ENCODE assay signal across 10 cellular contexts in the genomic region with DNA sequence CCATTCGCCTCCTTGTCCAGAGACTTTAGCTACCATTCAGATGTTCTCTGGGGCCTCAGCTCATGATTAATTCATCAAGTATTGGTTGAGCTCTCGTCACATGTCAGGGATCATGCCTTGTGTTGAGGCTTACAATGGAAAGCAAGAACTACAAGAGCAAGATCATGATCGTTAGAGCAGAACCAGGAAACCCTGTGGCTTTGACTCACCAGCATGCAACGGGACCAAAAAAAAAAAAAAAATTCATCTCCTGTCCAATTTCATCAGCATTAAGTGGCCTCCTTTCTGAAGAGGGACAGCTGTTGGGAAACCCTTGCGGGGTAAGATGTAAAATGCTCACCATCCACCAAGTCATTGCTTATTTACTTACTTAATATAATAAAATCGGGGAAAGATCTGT. TPM values are rescaled to one million over a fixed set of nuclear protein-coding genes. Genes with fewer than 3 reads are reported as not detected.
DNase-seq lines count a peak whose midpoint lies in the region; ATAC-seq and TF ChIP-seq lines count a peak whose summit lies in the region.
"Had no signal": no experiment of that assay in that cellular context is flagged by ENCODE, and none has a peak within 500 bp of the region (broad histone marks: within the 10 kb centered on the region; RNA-seq: fewer than 3 reads in every experiment).

No MANE protein-coding gene starts in this region.

- H3K4me3 ChIP-seq in GM12864 (ENCODE audit: low read depth, low read length) (no peak overlapping the region), RWPE2 (ENCODE audit: severe bottlenecking) (no peak overlapping the region)
- H3K4me3 ChIP-seq: skin epidermis had no signal

- peak; percentile 61 for DNase-seq in GM12864 (ENCODE audit: low read depth)
- DNase-seq in HFFc6: peak; percentile 95
- DNase-seq in RWPE2 (ENCODE audit: low spot score): no peak
- DNase-seq in myocyte (ENCODE audit: low read depth): peak; percentile 69
- DNase-seq in central memory CD4-positive, alpha-beta T cell: no peak
- DNase-seq in natural killer cell: no peak
- DNase-seq in NCI-H2227 treated with DMSO at 0.1 percent for 48 hours (lab: John Stamatoyannopoulos, UW): no peak

- TF ChIP-seq CTCF in GM12864 (IDR thresholded peaks at IDR 0.05; ENCODE audit: low read depth, low read length, missing control alignments) (no peak), HFFc6 (IDR thresholded peaks at IDR 0.05) (no peak), RWPE2 (IDR thresholded peaks at IDR 0.05; ENCODE audit: poor library complexity, severe bottlenecking) (no peak), natural killer cell (IDR thresholded peaks at IDR 0.05) (no peak)

- intact Hi-C loops in natural killer cell (cut with micrococcal nuclease): no loop called here

- H3K27ac ChIP-seq in RWPE2 (ENCODE audit: poor library complexity, severe bottlenecking): peak overlapping the region; percentile 48
- H3K27ac ChIP-seq: skin epidermis had no signal

- peaks cover 59% of the 10 kb centered on the region for H3K4me1 Mint-ChIP-seq in HFFc6 (ENCODE audit: low read depth)
- H3K4me1 Mint-ChIP-seq in natural killer cell: no peaks in the 10 kb centered on the region

- H3K27ac Mint-ChIP-seq in HFFc6: peak overlapping the region; percentile 94
- H3K27ac Mint-ChIP-seq in natural killer cell: no peak overlapping the region
- H3K27ac Mint-ChIP-seq: activated naive CD8-positive, alpha-beta T cell had no signal

- peaks cover 9% of the 10 kb centered on the region for H3K36me3 Mint-ChIP-seq in HFFc6 (ENCODE audit: low read depth)
- H3K36me3 Mint-ChIP-seq in natural killer cell: no peaks in the 10 kb centered on the region

- peaks cover 4% of the 10 kb centered on the region; the same call in 1 of the 2 replicates for H3K9me3 Mint-ChIP-seq in HFFc6
- no peaks in the 10 kb centered on the region for H3K9me3 Mint-ChIP-seq in natural killer cell

- ATAC-seq in RWPE2 (ENCODE audit: low read depth) (peak; percentile 43; the same call in 1 of the 3 replicates), GM19035 (IDR thresholded peaks at IDR 0.05; ENCODE audit: unreplicated experiment) (no peak), natural killer cell (no peak)

- H3K9me3 ChIP-seq in RWPE2 (ENCODE audit: severe bottlenecking): no peaks in the 10 kb centered on the region

- no peaks in the 10 kb centered on the region for H3K27me3 ChIP-seq in RWPE2 (ENCODE audit: insufficient read depth, poor library complexity, severe bottlenecking)

- H3K36me3 ChIP-seq in RWPE2 (ENCODE audit: low read depth): no peaks in the 10 kb centered on the region

- H3K4me3 Mint-ChIP-seq in HFFc6 (peak overlapping the region; percentile 78), natural killer cell (no peak overlapping the region)
- H3K4me3 Mint-ChIP-seq: activated naive CD8-positive, alpha-beta T cell had no signal

- H3K27me3 Mint-ChIP-seq in HFFc6 (ENCODE audit: insufficient read depth) (peaks cover 2% of the 10 kb centered on the region), natural killer cell (ENCODE audit: low read depth in 2 of 2) (peaks cover 22 to 28% of the 10 kb centered on the region in 2 donors)
- H3K27me3 Mint-ChIP-seq: activated naive CD8-positive, alpha-beta T cell had no signal

- peaks cover 8% of the 10 kb centered on the region for H3K4me1 ChIP-seq in RWPE2 (ENCODE audit: insufficient read depth, poor library complexity, severe bottlenecking)

RNA-seq across cellular contexts. Expression of gene USP10, which starts 12.1 kb away (rescaled TPM):
- total RNA-seq in HFFc6 (2021; fragmentation: NEBNext Ultra II Directional; extraction: Animal tissue kit (Norgen Biotek cat#: 25700)): 100 to 1,000 TPM in 2 of 6 experiments, 10 to 100 TPM in 4; 83.2 to 106 (median 92.3) TPM
- 49.8 and 53.2 TPM in 2 replicates for total RNA-seq in myocyte
- polyA plus RNA-seq in myocyte (2012): 37.4 TPM
- total RNA-seq in natural killer cell: 100 to 1,000 TPM in 2 of 3 donors, 10 to 100 TPM in 1; 78.4 to 103 (median 100) TPM

RNA-seq across cellular contexts. Expression of gene KLHL36, which starts 39.4 kb away (rescaled TPM):
- total RNA-seq in HFFc6 (2021; fragmentation: NEBNext Ultra II Directional; extraction: Animal tissue kit (Norgen Biotek cat#: 25700)): 10 to 100 TPM; 37.6 to 58.3 (median 40.7) TPM
- 56.0 and 67.2 TPM in 2 replicates for total RNA-seq in myocyte
- 31.3 TPM for polyA plus RNA-seq in myocyte (2012)
- total RNA-seq in natural killer cell: 10 to 100 TPM; 47.2 to 62.3 (median 60.5) TPM

Comparison
In these comparisons a context has a peak if more than half of its experiments do, and no peak if none do; other contexts are left out.
1. DNase-seq: peak in GM12864 (single experiment), HFFc6 (single experiment) and myocyte (single experiment); none in RWPE2 (single experiment), central memory CD4-positive, alpha-beta T cell (single experiment), natural killer cell (single experiment) and NCI-H2227 treated with DMSO at 0.1 percent for 48 hours (single experiment).